32 cellular contexts compared by ENCODE assay signal in genomic region chr16:9594047-9594446, GRCh38.
DNase-seq lines count a peak whose midpoint lies in the region; ATAC-seq, FAIRE-seq and TF ChIP-seq lines count a peak whose summit lies in the region.
"Had no signal": no experiment of that assay in that cellular context is flagged by ENCODE, and none has a peak within 500 bp of the region (broad histone marks: within the 10 kb centered on the region; RNA-seq: fewer than 3 reads in every experiment).

No MANE protein-coding gene starts in this region.

- ATAC-seq in HepG2 (no peak), right lobe of liver (no peak), A549 (no peak), K562 (no peak)
- ATAC-seq: CD8-positive, alpha-beta T cell had no signal

- H3K27me3 ChIP-seq in HepG2 (ENCODE audit: control insufficient read depth in 1 of 2, insufficient read depth in 2 of 2, low read length in 2 of 2) (0 out of 5 replicates have a peak, but pooled peaks cover 0 to 5% of the 10 kb centered on the region in 2 experiments), right lobe of liver (no peaks in the 10 kb centered on the region), K562 (ENCODE audit: control insufficient read depth in 2 of 2, insufficient read depth in 2 of 2, low read length in 2 of 2) (no peaks in the 10 kb centered on the region)
- H3K27me3 ChIP-seq: BE2C; BLaER1; BLaER1 treated with 17β-estradiol and CSF1 and Interleukin-3, amounts not matched to agents 10 nM and 100 nM had no signal

- no peak for TF ChIP-seq CTCF in HepG2 (CRISPR knock-in tag; IDR thresholded peaks at IDR 0.05)
- TF ChIP-seq CTCF in right lobe of liver (IDR thresholded peaks at IDR 0.05): no peak
- no peak for TF ChIP-seq CTCF in A549 (IDR thresholded peaks at IDR 0.05)
- TF ChIP-seq CTCF in K562 (IDR thresholded peaks at IDR 0.05 in 2 of 3, conservative IDR thresholded peaks at IDR 0.05 in 1 of 3; ENCODE audit: insufficient read depth in 2 of 3, low read depth in 1 of 3, low read length in 3 of 3): no peak

- H3K27ac ChIP-seq in HepG2 (ENCODE audit: extremely low read length, insufficient read depth, low read length) (no peak overlapping the region), right lobe of liver (no peak overlapping the region), A549 (no peak overlapping the region), K562 (ENCODE audit: extremely low read depth, low read depth, low read length) (no peak overlapping the region)
- H3K27ac ChIP-seq: 22Rv1; BLaER1; BLaER1 treated with 17β-estradiol and CSF1 and Interleukin-3, amounts not matched to agents 10 nM and 100 nM; C4-2B had no signal

- H2AFZ ChIP-seq in HepG2 (ENCODE audit: low read length) (no peak overlapping the region), K562 (ENCODE audit: low read depth, low read length) (no peak overlapping the region)

- no peaks in the 10 kb centered on the region for H3K9me1 ChIP-seq in K562 (ENCODE audit: control insufficient read depth, insufficient read depth, low read length)

- FAIRE-seq in HepG2 (lab: Jason Lieb, UNC): no peak
- peak; percentile 7 for FAIRE-seq in A549 (lab: Jason Lieb, UNC)
- no peak for FAIRE-seq in K562 (lab: Jason Lieb, UNC)
- FAIRE-seq: A204.1, D721Med had no signal

- no peak overlapping the region for H3K9ac ChIP-seq in HepG2 (ENCODE audit: insufficient read depth, low read depth, low read length)
- no peak overlapping the region for H3K9ac ChIP-seq in K562 (ENCODE audit: insufficient read depth in 1 of 2, low read depth in 2 of 2, low read length in 2 of 2)
- H3K9ac ChIP-seq: BLaER1; BLaER1 treated with 17β-estradiol and CSF1 and Interleukin-3, amounts not matched to agents 10 nM and 100 nM had no signal

- no peaks in the 10 kb centered on the region for H3K9me3 ChIP-seq in HepG2 (ENCODE audit: low read length)
- no peaks in the 10 kb centered on the region for H3K9me3 ChIP-seq in right lobe of liver
- no peaks in the 10 kb centered on the region for H3K9me3 ChIP-seq in A549
- no peaks in the 10 kb centered on the region for H3K9me3 ChIP-seq in K562 (replicated peaks; ENCODE audit: control insufficient read depth, insufficient read depth, low read depth, low read length)
- H3K9me3 ChIP-seq: BE2C; BLaER1; BLaER1 treated with 17β-estradiol and CSF1 and Interleukin-3, amounts not matched to agents 10 nM and 100 nM; Caco-2 had no signal

- H3K36me3 ChIP-seq in HepG2 (replicated peaks in 1 of 2; ENCODE audit: control insufficient read depth in 1 of 2, insufficient read depth in 2 of 2, low read length in 2 of 2) (no peaks in the 10 kb centered on the region), right lobe of liver (peaks cover 0 to 3% (median 0%) of the 10 kb centered on the region in 4 donors), K562 (ENCODE audit: control insufficient read depth, insufficient read depth, low read length) (no peaks in the 10 kb centered on the region)
- H3K36me3 ChIP-seq: BE2C; BLaER1; BLaER1 treated with 17β-estradiol and CSF1 and Interleukin-3, amounts not matched to agents 10 nM and 100 nM had no signal

- POLR2A ChIA-PET in HepG2 (lab: Yijun Ruan, JAX) (no interaction called here), A549 (lab: Yijun Ruan, JAX) (no interaction called here), K562 (lab: Yijun Ruan, JAX) (no interaction called here)

- no peaks in the 10 kb centered on the region for H4K20me1 ChIP-seq in HepG2 (ENCODE audit: insufficient read depth, low read length)
- no peaks in the 10 kb centered on the region for H4K20me1 ChIP-seq in K562 (replicated peaks; ENCODE audit: control insufficient read depth, insufficient read depth, low read length)
- H4K20me1 ChIP-seq: BLaER1; BLaER1 treated with 17β-estradiol and CSF1 and Interleukin-3, amounts not matched to agents 10 nM and 100 nM had no signal

- TF ChIP-seq POLR2A in HepG2 (IDR thresholded peaks at IDR 0.05; ENCODE audit: insufficient read depth in 1 of 2, low read depth in 2 of 2, low read length in 2 of 2): no peak
- no peak for TF ChIP-seq POLR2A in right lobe of liver (IDR thresholded peaks at IDR 0.05)
- no peak for TF ChIP-seq POLR2A in A549 (IDR thresholded peaks at IDR 0.05; ENCODE audit: low read length)
- TF ChIP-seq POLR2A in K562 (conservative IDR thresholded peaks at IDR 0.05): no peak

- TF ChIP-seq EP300 in HepG2 (IDR thresholded peaks at IDR 0.05; ENCODE audit: low read depth in 2 of 2, low read length in 2 of 2) (no peak), HepG2 (CRISPR knock-in tag; IDR thresholded peaks at IDR 0.05; ENCODE audit: borderline replicate concordance) (no peak), A549 (IDR thresholded peaks at IDR 0.05) (no peak), K562 (IDR thresholded peaks at IDR 0.05; ENCODE audit: low read length) (no peak)

- in situ Hi-C loops in HepG2 (cut with HindIII; ENCODE audit: extremely low pct_ligation_motif_present, low pct_unique_long_range_greater_than_20kb) (no loop called here), K562 (cut with MboI) (no loop called here)

- CTCF ChIA-PET in HepG2 (lab: Yijun Ruan, JAX; ENCODE audit: low intra/inter-chr PET ratio, low total read pairs) (no interaction called here), A549 (lab: Yijun Ruan, JAX) (no interaction called here), K562 (lab: Yijun Ruan, JAX; ENCODE audit: low intra/inter-chr PET ratio) (no interaction called here)

- H3K4me3 ChIP-seq in HepG2 (replicated peaks in 1 of 3; ENCODE audit: insufficient read depth in 1 of 3, low read depth in 2 of 3, low read length in 3 of 3) (no peak overlapping the region), right lobe of liver (no peak overlapping the region), A549 (no peak overlapping the region), K562 (no peak overlapping the region)
- H3K4me3 ChIP-seq: BLaER1; BLaER1 treated with 17β-estradiol and CSF1 and Interleukin-3, amounts not matched to agents 10 nM and 100 nM had no signal

- no TSS peak for BruUV-seq in HepG2 (replicated peaks; lab: Mats Ljungman, UMichigan)
- no TSS peak for BruUV-seq in K562 (replicated peaks; lab: Mats Ljungman, UMichigan)

- no peak for TF ChIP-seq RAD21 in HepG2 (CRISPR knock-in tag; IDR thresholded peaks at IDR 0.05)
- TF ChIP-seq RAD21 in A549 (conservative IDR thresholded peaks at IDR 0.05 in 1 of 2, IDR thresholded peaks at IDR 0.05 in 1 of 2): no peak
- TF ChIP-seq RAD21 in K562 (CRISPR knock-in tag; conservative IDR thresholded peaks at IDR 0.05 in 1 of 2, IDR thresholded peaks at IDR 0.05 in 1 of 2): no peak

- intact Hi-C loops in HepG2 (cut with micrococcal nuclease; ENCODE audit: unreplicated experiment): no loop called here
- intact Hi-C loops in right lobe of liver (cut with DNase I): no loop called here
- intact Hi-C loops in K562 (cut with micrococcal nuclease): no loop called here

- H3K4me2 ChIP-seq in HepG2 (ENCODE audit: low read depth, low read length) (no peak overlapping the region), A549 (no peak overlapping the region), K562 (ENCODE audit: insufficient read depth, low read length) (no peak overlapping the region)
- H3K4me2 ChIP-seq: BLaER1; BLaER1 treated with 17β-estradiol and CSF1 and Interleukin-3, amounts not matched to agents 10 nM and 100 nM had no signal

- no peaks in the 10 kb centered on the region for H3K79me2 ChIP-seq in HepG2 (ENCODE audit: insufficient read depth, low read length)
- H3K79me2 ChIP-seq in K562 (ENCODE audit: control insufficient read depth, insufficient read depth, low read length): no peaks in the 10 kb centered on the region

- H3K4me1 ChIP-seq in HepG2 (ENCODE audit: insufficient read depth, low read length) (no peaks in the 10 kb centered on the region), right lobe of liver (no peaks in the 10 kb centered on the region), A549 (no peaks in the 10 kb centered on the region), K562 (replicated peaks in 1 of 2; ENCODE audit: control insufficient read depth in 2 of 2, insufficient read depth in 2 of 2, low read length in 2 of 2) (peaks cover 7 to 41% of the 10 kb centered on the region in 2 experiments)
- H3K4me1 ChIP-seq: BE2C had no signal

- 0% methylated on average over 2 of the region's 2 CpGs for WGBS in HepG2 (ENCODE audit: low lambda C conversion rate)
- 68% methylated on average over 2 of the region's 2 CpGs for WGBS in right lobe of liver (ENCODE audit: insufficient coverage, low coverage, low lambda C conversion rate, missing lambda C conversion rate)
- WGBS in A549 (ENCODE audit: missing lambda C conversion rate): 0% methylated on average over 2 of the region's 2 CpGs
- WGBS in K562 (ENCODE audit: insufficient coverage, low coverage, missing lambda C conversion rate): 35% methylated on average over 2 of the region's 2 CpGs

- DNase-seq in HepG2 (ENCODE audit: low spot score) (no peak), right lobe of liver (no peak), A549 (ENCODE audit: low read depth in 1 of 2, low spot score in 1 of 2) (no peak), K562 (ENCODE audit: extremely low read depth in 1 of 4, low spot score in 3 of 4) (no peak), NCI-H1436 treated with DMSO at 0.1 percent for 48 hours (lab: John Stamatoyannopoulos, UW) (no peak), NOMO-1 treated with dmso at 0.1 percent for 144 hours (lab: John Stamatoyannopoulos, UW; ENCODE audit: unreplicated experiment) (no peak)
- DNase-seq: 8988T; ACHN; AML-193; BE2C; C1 segment of cervical spinal cord; Caco-2; Calu3; CD4-positive, alpha-beta memory T cell; CD4-positive, alpha-beta T cell; CD4-positive, CD25-positive, alpha-beta regulatory T cell; CD8-positive, alpha-beta memory T cell; CD8-positive, alpha-beta T cell; COR-L47; DMS 273 treated with DMSO at 0.1 percent for 48 hours; DMS153; DMS53; DMS79; DMS79 treated with DMSO at 0.1 percent for 48 hours; DND-41; EL had no signal

TF ChIP-seq in A549, 52 proteins besides CTCF, POLR2A, EP300 and RAD21:
- TF ChIP-seq CBX8 (IDR thresholded peaks at IDR 0.05): no peak
TF ChIP-seq in A549: peak in this region for 0.

TF ChIP-seq in K562, 482 proteins besides CTCF, POLR2A, EP300 and RAD21:
- TF ChIP-seq BCOR (IDR thresholded peaks at IDR 0.05) (0 out of 2 replicates have a peak, but pooled peaks have one; percentile 27), BCL6 (CRISPR knock-in tag; IDR thresholded peaks at IDR 0.05) (no peak), RBM25 (IDR thresholded peaks at IDR 0.05; ENCODE audit: low read depth, low read length, severe bottlenecking) (peak; percentile 85), ZFP36 (IDR thresholded peaks at IDR 0.05; ENCODE audit: low read depth, low read length, partially characterized antibody) (peak; percentile 63)

Comparison
In these comparisons a context has a peak if more than half of its experiments do, and no peak if none do; other contexts are left out.
1. Of the 241 proteins assayed by ChIP-seq in both HepG2 and K562: peak only in HepG2: none; only in K562: none; in both: ZFP36; in neither: 240.